ENCODE assay signal across 9 cellular contexts in genomic region chr16:10552998-10553491, GRCh38. TPM values are rescaled to one million over a fixed set of nuclear protein-coding genes. Genes with fewer than 3 reads are reported as not detected.
DNase-seq lines count a peak whose midpoint lies in the region; ATAC-seq and TF ChIP-seq lines count a peak whose summit lies in the region.
"Had no signal": no experiment of that assay in that cellular context is flagged by ENCODE, and none has a peak within 500 bp of the region (broad histone marks: within the 10 kb centered on the region; RNA-seq: fewer than 3 reads in every experiment).

No MANE protein-coding gene starts in this region.

- no peaks in the 10 kb centered on the region for H3K9me2 ChIP-seq in GM23248 (ENCODE audit: insufficient read depth)

- WGBS in lung, 2 donors = 33 to 42% methylated on average over 19 of the region's 19 CpGs
- WGBS in stomach, 5 donors = 68 to 76% (median 74%) methylated on average over 19 of the region's 19 CpGs
- WGBS in GM23248 (ENCODE audit: low coverage in 1 of 2, low lambda C conversion rate in 2 of 2, missing lambda C conversion rate in 2 of 2), 2 experiments = 97% methylated on average over 19 of the region's 19 CpGs

- no peaks in the 10 kb centered on the region for H4K20me1 ChIP-seq in OCI-LY3 (ENCODE audit: insufficient read depth, low read length)
- no peaks in the 10 kb centered on the region for H4K20me1 ChIP-seq in GM23248 (ENCODE audit: insufficient read depth)

- H3K4me1 ChIP-seq in OCI-LY3 (ENCODE audit: low read length) (peaks cover 44% of the 10 kb centered on the region), lung (ENCODE audit: control insufficient read depth in 2 of 2, insufficient read depth in 2 of 2, low read length in 2 of 2) (peaks cover 13 to 18% of the 10 kb centered on the region in 2 donors), stomach (peaks cover 7 to 51% (median 23%) of the 10 kb centered on the region in 4 donors), uterus (no peaks in the 10 kb centered on the region), GM23248 (ENCODE audit: insufficient read depth) (peaks cover under 1% of the 10 kb centered on the region; the same call in 1 of the 2 replicates)

- H3K79me2 ChIP-seq in OCI-LY3 (ENCODE audit: low read length) (no peaks in the 10 kb centered on the region), GM23248 (ENCODE audit: insufficient read depth) (peaks cover 44% of the 10 kb centered on the region)

- peak overlapping the region; percentile 76 for H3K27ac ChIP-seq in OCI-LY3 (ENCODE audit: low read length)
- H3K27ac ChIP-seq in lung (ENCODE audit: low read depth in 1 of 2, low read length in 1 of 2) = peak overlapping the region; percentile 63 to 77
- H3K27ac ChIP-seq in stomach = peak overlapping the region in 3 of 5 donors; percentile 17 to 22 (median 20)
- H3K27ac ChIP-seq in uterus = no peak overlapping the region
- H3K27ac ChIP-seq in GM23248 = no peak overlapping the region
- H3K27ac ChIP-seq: epithelial cell of prostate had no signal

- peak overlapping the region; percentile 78 for H3K9ac ChIP-seq in OCI-LY3 (ENCODE audit: low read length)
- H3K9ac ChIP-seq in GM23248 = no peak overlapping the region

- H3K4me3 ChIP-seq in GM12864 (ENCODE audit: low read depth, low read length) (peak overlapping the region; percentile 41), OCI-LY3 (ENCODE audit: low read length) (peak overlapping the region; percentile 79), lung (no peak overlapping the region), stomach (no peak overlapping the region), uterus (no peak overlapping the region), GM23248 (no peak overlapping the region)

- DNase-seq in GM12864 (ENCODE audit: low read depth) = peak; percentile 71
- DNase-seq in activated gamma-delta T cell treated with anti-CD3 and anti-CD28 coated beads, Interleukin-2, amount 50 U/mL, for 16 hours (ENCODE audit: low read depth) = peak; percentile 35
- DNase-seq in lung (ENCODE audit: low spot score) = peak; percentile 47
- peak; percentile 30 for DNase-seq in stomach
- DNase-seq in uterus = no peak
- no peak for DNase-seq in GM23248

- no peak for TF ChIP-seq EP300 in stomach (IDR thresholded peaks at IDR 0.05)

- H3K9me3 ChIP-seq in OCI-LY3 (ENCODE audit: insufficient read depth, low read length) (peaks cover 5% of the 10 kb centered on the region; the same call in 1 of the 2 replicates), lung (ENCODE audit: control insufficient read depth in 2 of 2, insufficient read depth in 1 of 2, low read length in 1 of 2) (peaks cover 0 to 5% of the 10 kb centered on the region in 2 donors), stomach (peaks cover 0 to 12% (median 8%) of the 10 kb centered on the region in 4 donors), uterus (peaks cover 0 to 8% of the 10 kb centered on the region in 2 donors), GM23248 (ENCODE audit: low read depth) (no peaks in the 10 kb centered on the region)

- H3K27me3 ChIP-seq in OCI-LY3 (ENCODE audit: low read depth, low read length) = no peaks in the 10 kb centered on the region
- no peaks in the 10 kb centered on the region for H3K27me3 ChIP-seq in lung (ENCODE audit: control insufficient read depth, insufficient read depth)
- H3K27me3 ChIP-seq in stomach = no peaks in the 10 kb centered on the region
- H3K27me3 ChIP-seq in uterus = no peaks in the 10 kb centered on the region
- H3K27me3 ChIP-seq in GM23248 (replicated peaks; ENCODE audit: insufficient read depth) = no peaks in the 10 kb centered on the region

- H3K4me2 ChIP-seq in OCI-LY3 (ENCODE audit: low read length) (peak overlapping the region; percentile 87), GM23248 (ENCODE audit: unreplicated experiment) (no peak overlapping the region)

- ATAC-seq in GM21825 (IDR thresholded peaks at IDR 0.05; ENCODE audit: unreplicated experiment) = peak; percentile 80
- peak; percentile 73 for ATAC-seq in lung (ENCODE audit: insufficient read depth, low FRiP score)

- no peak for TF ChIP-seq CTCF in GM12864 (IDR thresholded peaks at IDR 0.05; ENCODE audit: low read depth, low read length, missing control alignments)
- no peak for TF ChIP-seq CTCF in OCI-LY3 (IDR thresholded peaks at IDR 0.05; ENCODE audit: low read depth, low read length)
- TF ChIP-seq CTCF in lung (IDR thresholded peaks at IDR 0.05; ENCODE audit: control extremely low read depth, extremely low read depth) = no peak
- TF ChIP-seq CTCF in stomach (IDR thresholded peaks at IDR 0.05) = no peak
- no peak for TF ChIP-seq CTCF in uterus (IDR thresholded peaks at IDR 0.05)

- intact Hi-C loops in stomach (cut with DNase I; ENCODE audit: low total_unique reads) (no loop called here), uterus (cut with DNase I; ENCODE audit: low total_unique reads) (no loop called here)

- TF ChIP-seq POLR2A in stomach (IDR thresholded peaks at IDR 0.05) (no peak), uterus (IDR thresholded peaks at IDR 0.05) (no peak)

- H3F3A ChIP-seq in GM23248 (ENCODE audit: insufficient read depth) = 0 out of 2 replicates have a peak, but pooled peaks cover under 1% of the 10 kb centered on the region

- H3K36me3 ChIP-seq in OCI-LY3 (replicated peaks; ENCODE audit: low read depth, low read length) (peaks cover 5% of the 10 kb centered on the region), lung (ENCODE audit: control insufficient read depth in 2 of 2, insufficient read depth in 2 of 2, low read length in 2 of 2) (no peaks in the 10 kb centered on the region), stomach (peaks cover 0 to 17% (median 2%) of the 10 kb centered on the region in 4 donors), uterus (no peaks in the 10 kb centered on the region), GM23248 (ENCODE audit: low read depth) (peaks cover 3% of the 10 kb centered on the region; the same call in 1 of the 2 replicates)

- H2AFZ ChIP-seq in OCI-LY3 (ENCODE audit: low read depth, low read length) (peak overlapping the region; percentile 97), GM23248 (no peak overlapping the region)

- in situ Hi-C loops in GM23248 (cut with MboI) = no loop called here

RNA-seq across cellular contexts. Expression of gene EMP2, which starts 27.4 kb away (rescaled TPM):
- total RNA-seq in lung = 100 to 1,000 TPM; 124 to 286 TPM
- 100 to 1,000 TPM in 1 of 2 donors, 10 to 100 TPM in 1; 74.3 to 110 TPM for polyA plus RNA-seq in lung
- 10 to 100 TPM; 24.5 to 57.6 (median 43.3) TPM for total RNA-seq in stomach
- polyA plus RNA-seq in stomach = 10 to 100 TPM; 10.7 to 60.9 (median 11.7) TPM
- total RNA-seq in uterus = 10 to 100 TPM; 16.4 to 88.3 (median 32.1) TPM
- 23.0 and 26.0 TPM in 2 replicates for total RNA-seq in GM23248 (2014; rRNA removed; shearing (Covaris generic))
- polyA plus RNA-seq in GM23248 (2016; fragmentation: Nextera tagmentation; extraction: Ambion mirVana) = 65.7 and 73.7 TPM in 2 replicates

Comparison
In these comparisons a context has a peak if more than half of its experiments do, and no peak if none do; other contexts are left out.
1. DNase-seq: peak in GM12864 (single experiment), activated gamma-delta T cell treated with anti-CD3 and anti-CD28 coated beads, Interleukin-2, amount 50 U/mL, for 16 hours (single experiment), lung (single experiment) and stomach (single experiment); none in uterus (0 of 2) and GM23248 (single experiment).
2. H3K4me3 ChIP-seq: peak in GM12864 (single experiment) and OCI-LY3 (single experiment); none in lung (single experiment), stomach (0 of 4), uterus (0 of 2) and GM23248 (single experiment).
3. H3K27ac ChIP-seq: peak in OCI-LY3 (single experiment), lung (2 of 2) and stomach (3 of 5); none in uterus (0 of 2) and GM23248 (single experiment).